Comparison of ENCODE assay signal across 12 cellular contexts in the genomic region with DNA sequence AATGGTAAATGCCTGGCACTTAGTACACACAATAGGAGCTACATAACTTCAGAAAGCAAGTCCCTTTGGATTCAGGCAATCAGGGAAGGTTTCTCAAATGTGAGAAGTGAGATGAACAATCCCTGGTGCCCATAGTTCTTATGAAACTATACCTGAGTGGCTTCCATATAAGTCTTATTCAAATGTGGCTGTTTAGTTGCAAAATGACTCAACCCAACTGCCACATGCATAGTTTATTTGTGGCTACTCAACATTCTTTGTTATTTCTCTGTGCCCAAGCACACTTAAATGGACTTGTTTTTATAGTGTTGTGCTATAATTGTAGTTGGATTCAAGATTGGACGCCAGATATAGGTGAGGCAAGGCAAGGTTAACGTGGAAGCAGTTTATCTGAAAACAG.
DNase-seq lines count a peak whose midpoint lies in the region; ATAC-seq and TF ChIP-seq lines count a peak whose summit lies in the region.
"Had no signal": no experiment of that assay in that cellular context is flagged by ENCODE, and none has a peak within 500 bp of the region (broad histone marks: within the 10 kb centered on the region; RNA-seq: fewer than 3 reads in every experiment).

No MANE protein-coding gene starts in this region.

- peaks cover 2% of the 10 kb centered on the region for H3K36me3 Mint-ChIP-seq in T-helper 2 cell treated with Interferon-gamma antibody and Interleukin-4, amounts not matched to agents 5 μg/mL and 100 μg/mL, for 36 hours (ENCODE audit: low read depth)
- H3K36me3 Mint-ChIP-seq: CD14-positive monocyte had no signal

- peaks cover 46% of the 10 kb centered on the region for H3K27me3 Mint-ChIP-seq in T-helper 2 cell treated with Interferon-gamma antibody and Interleukin-4, amounts not matched to agents 5 μg/mL and 100 μg/mL, for 36 hours (ENCODE audit: low read depth)

- DNase-seq in M059J (ENCODE audit: low read depth) (peak; percentile 91), NCI-H69 (lab: John Stamatoyannopoulos, UW) (no peak), SHP77 (lab: John Stamatoyannopoulos, UW) (no peak), GM10248 (ENCODE audit: extremely low spot score) (no peak)
- DNase-seq in T-helper 2 cell treated with Interferon-gamma antibody and Interleukin-4, amounts not matched to agents 5 μg/mL and 100 μg/mL, for 36 hours (ENCODE audit: low spot score), result no peak
- DNase-seq: activated T-cell treated with anti-CD3 and anti-CD28 coated beads, Interleukin-2, amount 50 U/mL, for 24 hours; midbrain; T-helper 9 cell had no signal

- no peak for TF ChIP-seq CTCF in GM10248 (IDR thresholded peaks at IDR 0.05; ENCODE audit: control extremely low read depth, extremely low read depth, low read depth, missing control alignments)

- H3K27ac Mint-ChIP-seq in T-helper 2 cell treated with Interferon-gamma antibody and Interleukin-4, amounts not matched to agents 5 μg/mL and 100 μg/mL, for 36 hours, result no peak overlapping the region
- H3K27ac Mint-ChIP-seq: activated T-cell treated with anti-CD3 and anti-CD28 coated beads, Interleukin-2, amount 50 U/mL, for 24 hours; CD14-positive monocyte had no signal

- POLR2A ChIA-PET in GM10248 (lab: Yijun Ruan, JAX), result no interaction called here

- H3K9me3 Mint-ChIP-seq in T-helper 2 cell treated with Interferon-gamma antibody and Interleukin-4, amounts not matched to agents 5 μg/mL and 100 μg/mL, for 36 hours, result peaks cover 2% of the 10 kb centered on the region
- H3K9me3 Mint-ChIP-seq: activated T-cell treated with anti-CD3 and anti-CD28 coated beads, Interleukin-2, amount 50 U/mL, for 24 hours had no signal

- CTCF ChIA-PET in GM10248 (lab: Yijun Ruan, JAX), result interaction anchor here (0.9 to 2.5 kb wide), 7 partner anchors 8 to 51 kb away, joined by 3 to 8 read pairs (median 5); no protein-coding TSS in a partner anchor

- no peak overlapping the region for H3K4me3 Mint-ChIP-seq in T-helper 2 cell treated with Interferon-gamma antibody and Interleukin-4, amounts not matched to agents 5 μg/mL and 100 μg/mL, for 36 hours
- H3K4me3 Mint-ChIP-seq: activated T-cell treated with anti-CD3 and anti-CD28 coated beads, Interleukin-2, amount 50 U/mL, for 24 hours; CD14-positive monocyte had no signal

- H3K4me1 Mint-ChIP-seq in T-helper 2 cell treated with Interferon-gamma antibody and Interleukin-4, amounts not matched to agents 5 μg/mL and 100 μg/mL, for 36 hours (ENCODE audit: low read depth), result peaks cover 30% of the 10 kb centered on the region

- ATAC-seq in GM18499 (IDR thresholded peaks at IDR 0.05; ENCODE audit: insufficient read depth, unreplicated experiment), result peak; percentile 69
- peak; percentile 75 for ATAC-seq in GM19468 (IDR thresholded peaks at IDR 0.05; ENCODE audit: extremely low read depth, unreplicated experiment)
- ATAC-seq in HG02938 (IDR thresholded peaks at IDR 0.05; ENCODE audit: unreplicated experiment), result peak; percentile 89
